In the genomic region with DNA sequence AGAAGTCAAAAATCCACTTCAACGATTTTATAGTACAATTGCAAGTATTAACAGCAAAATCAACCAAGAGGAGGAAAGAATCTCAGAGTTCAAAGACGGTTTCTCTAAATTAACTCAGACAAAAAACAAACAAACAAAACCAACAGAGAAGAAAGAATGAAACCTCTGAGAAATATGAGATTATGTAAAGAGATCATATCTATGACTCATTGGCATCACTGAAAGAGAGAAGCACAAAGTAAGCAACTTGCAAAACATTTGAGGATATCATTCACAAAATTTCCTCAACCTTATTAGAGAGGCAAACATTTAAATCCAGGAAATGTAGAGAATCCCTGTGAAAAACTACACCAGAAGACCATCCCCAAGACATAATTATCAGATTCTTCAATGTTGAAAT, we compare ENCODE assay signal across 21 cellular contexts.
A peak's percentile ranks its signal among the peaks of the same experiment; 100 is the strongest.
DNase-seq lines count a peak whose midpoint lies in the region; ATAC-seq, FAIRE-seq and TF ChIP-seq lines count a peak whose summit lies in the region.
"Had no signal": no experiment of that assay in that cellular context is flagged by ENCODE, and none has a peak within 500 bp of the region (broad histone marks: within the 10 kb centered on the region; RNA-seq: fewer than 3 reads in every experiment).

No MANE protein-coding gene starts in this region.

- DNase-seq in EH (ENCODE audit: low read depth) (peak; percentile 28), MM.1S (no peak), GM12878 (ENCODE audit: low read depth, low spot score) (no peak), ACHN (no peak), body of pancreas (no peak), GM19239 (ENCODE audit: insufficient read length, low spot score) (no peak)
- DNase-seq: activated CD4-positive, alpha-beta T cell treated with anti-CD3 and anti-CD28 coated beads for 4 hours; C1 segment of cervical spinal cord; DMS79; head of caudate nucleus; natural killer cell; NCI-H2081; NCI-H774; Peyer's patch; psoas muscle; stimulated activated naive B cell treated with anti-CD40 and anti-IgM and Interleukin-4, amounts not matched to agents 10 μg/mL and 1 μg/mL and 100 μg/mL, for 72 hours; tibial artery had no signal

- H3K36me3 ChIP-seq in MM.1S (replicated peaks; ENCODE audit: insufficient read depth, low read length) (no peaks in the 10 kb centered on the region), GM12878 (ENCODE audit: control insufficient read depth in 2 of 2, insufficient read depth in 2 of 2, low read length in 1 of 2) (no peaks in the 10 kb centered on the region), body of pancreas (replicated peaks in 1 of 2; ENCODE audit: insufficient read depth in 1 of 2, low read depth in 2 of 2) (no peaks in the 10 kb centered on the region)
- H3K36me3 ChIP-seq: HAP-1, Peyer's patch, tibial artery had no signal

- H3K4me2 ChIP-seq in MM.1S (ENCODE audit: low read depth, low read length) (peak overlapping the region; percentile 21; the same call in 1 of the 2 replicates), GM12878 (ENCODE audit: control insufficient read depth, insufficient read depth) (no peak overlapping the region)

- intact Hi-C loops in GM12878 (cut with micrococcal nuclease; ENCODE audit: unreplicated experiment) (no loop called here), body of pancreas (cut with DNase I) (no loop called here)

- H3K9me3 ChIP-seq in MM.1S (replicated peaks; ENCODE audit: insufficient read depth, low read length) (no peaks in the 10 kb centered on the region), GM12878 (replicated peaks; ENCODE audit: control insufficient read depth, insufficient read depth, low read length) (no peaks in the 10 kb centered on the region), body of pancreas (no peaks in the 10 kb centered on the region)
- H3K9me3 ChIP-seq: HAP-1, Peyer's patch, psoas muscle, tibial artery had no signal

- no peak overlapping the region for H2AFZ ChIP-seq in MM.1S (ENCODE audit: low read length)
- no peak overlapping the region for H2AFZ ChIP-seq in GM12878 (ENCODE audit: control insufficient read depth, low read depth, low read length)

- POLR2A ChIA-PET in GM12878 (lab: Charles Lee): interaction anchor here (0.7 kb wide), 1 partner anchor 91 kb away, joined by 3 read pairs; no protein-coding TSS in a partner anchor

- H4K20me1 ChIP-seq in MM.1S (ENCODE audit: insufficient read depth, low read length) (no peaks in the 10 kb centered on the region), GM12878 (ENCODE audit: control insufficient read depth, insufficient read depth) (no peaks in the 10 kb centered on the region)

- BruUV-seq in GM12878 (replicated peaks; lab: Mats Ljungman, UMichigan): no TSS peak

- H3K27me3 ChIP-seq in MM.1S (replicated peaks; ENCODE audit: insufficient read depth, low read length): no peaks in the 10 kb centered on the region
- H3K27me3 ChIP-seq in GM12878 (replicated peaks in 1 of 2; ENCODE audit: control insufficient read depth in 2 of 2, insufficient read depth in 2 of 2, low read length in 1 of 2): no peaks in the 10 kb centered on the region
- no peaks in the 10 kb centered on the region for H3K27me3 ChIP-seq in body of pancreas
- H3K27me3 ChIP-seq: Peyer's patch, tibial artery had no signal

- no peak for TF ChIP-seq EP300 in GM12878 (IDR thresholded peaks at IDR 0.05; ENCODE audit: borderline replicate concordance in 1 of 2, control insufficient read depth in 1 of 2, low read depth in 2 of 2, low read length in 2 of 2)

- no peak for TF ChIP-seq CTCF in MM.1S (IDR thresholded peaks at IDR 0.05; ENCODE audit: low read length)
- no peak for TF ChIP-seq CTCF in GM12878 (IDR thresholded peaks at IDR 0.05 in 2 of 3, conservative IDR thresholded peaks at IDR 0.05 in 1 of 3; ENCODE audit: control insufficient read depth in 2 of 3, extremely low read depth in 1 of 3, insufficient read depth in 1 of 3, low read depth in 3 of 3, low read length in 3 of 3)
- no peak for TF ChIP-seq CTCF in body of pancreas (IDR thresholded peaks at IDR 0.05)

- no peaks in the 10 kb centered on the region for H3K79me2 ChIP-seq in MM.1S (ENCODE audit: low read length)
- H3K79me2 ChIP-seq in GM12878 (ENCODE audit: control insufficient read depth, insufficient read depth, low read length): no peaks in the 10 kb centered on the region

- no peaks in the 10 kb centered on the region for H3K9me2 ChIP-seq in MM.1S (replicated peaks; ENCODE audit: insufficient read depth, low read length)

- WGBS in GM12878 (ENCODE audit: insufficient coverage, insufficient replicate concordance, low lambda C conversion rate, missing lambda C conversion rate): 0% methylated on average over 2 of the region's 2 CpGs
- 69 to 77% methylated on average over 2 of the region's 2 CpGs for WGBS in body of pancreas, 2 donors

- peaks cover 22% of the 10 kb centered on the region for H3F3A ChIP-seq in MM.1S (ENCODE audit: insufficient read depth, low read length)

- H3K9ac ChIP-seq in MM.1S (ENCODE audit: low read length) (no peak overlapping the region), GM12878 (ENCODE audit: control insufficient read depth, insufficient read depth, low read length) (no peak overlapping the region)

- no peak for TF ChIP-seq POLR2A in GM12878 (IDR thresholded peaks at IDR 0.05; ENCODE audit: low read depth, low read length)
- TF ChIP-seq POLR2A in body of pancreas (IDR thresholded peaks at IDR 0.05): no peak

- no peak for TF ChIP-seq RAD21 in GM12878 (IDR thresholded peaks at IDR 0.05; ENCODE audit: insufficient read depth, low read depth, low read length)

- no peak overlapping the region for H3K4me3 ChIP-seq in MM.1S (ENCODE audit: low read length)
- no peak overlapping the region for H3K4me3 ChIP-seq in GM12878
- H3K4me3 ChIP-seq in body of pancreas: no peak overlapping the region
- H3K4me3 ChIP-seq: coronary artery, HAP-1, Peyer's patch, psoas muscle, tibial artery had no signal

- ATAC-seq in GM12878 (0 out of 3 replicates have a peak, but pooled peaks have one; percentile 3), body of pancreas (no peak), HG03565 (IDR thresholded peaks at IDR 0.05; ENCODE audit: unreplicated experiment) (no peak)
- ATAC-seq: natural killer cell; psoas muscle; stimulated activated naive B cell treated with anti-CD40 and anti-IgM and Interleukin-4, amounts not matched to agents 10 μg/mL and 1 μg/mL and 100 μg/mL, for 72 hours had no signal

- in situ Hi-C loops in GM12878 (cut with MboI): no loop called here
- in situ Hi-C loops in ACHN (cut with HindIII; ENCODE audit: low pct_ligation_motif_present, low pct_unique_long_range_greater_than_20kb, low sequenced_read_pairs): no loop called here

- SMC1A ChIA-PET in GM12878 (lab: Charles Lee; ENCODE audit: uncharacterized antibody, unreplicated experiment): interaction anchor here (1.1 to 2.9 kb wide), 5 partner anchors 9 to 91 kb away, joined by 3 to 14 read pairs (median 4); no protein-coding TSS in a partner anchor

- H3K4me1 ChIP-seq in MM.1S (ENCODE audit: low read length): peaks cover 28% of the 10 kb centered on the region
- no peaks in the 10 kb centered on the region for H3K4me1 ChIP-seq in GM12878 (ENCODE audit: control insufficient read depth, insufficient read depth, low read length)
- peaks cover 7% of the 10 kb centered on the region for H3K4me1 ChIP-seq in body of pancreas
- H3K4me1 ChIP-seq: HAP-1, psoas muscle, tibial artery had no signal

- CTCF ChIA-PET in GM12878 (lab: Yijun Ruan, JAX): interaction anchor here (2.2 kb wide), 1 partner anchor 122 kb away, joined by 6 read pairs; no protein-coding TSS in a partner anchor

- peak overlapping the region; percentile 65; the same call in 1 of the 2 replicates for H3K27ac ChIP-seq in MM.1S (ENCODE audit: low read length)
- H3K27ac ChIP-seq in GM12878 (ENCODE audit: control insufficient read depth, insufficient read depth): no peak overlapping the region
- H3K27ac ChIP-seq in body of pancreas: no peak overlapping the region
- H3K27ac ChIP-seq: coronary artery, psoas muscle, tibial artery had no signal

- FAIRE-seq in GM12878 (lab: Jason Lieb, UNC) (no peak), islet of Langerhans (lab: Jason Lieb, UNC) (peak; percentile 71), GM19239 (lab: Jason Lieb, UNC) (no peak)

- RAD21 ChIA-PET in GM12878 (lab: Charles Lee; ENCODE audit: unreplicated experiment): no interaction called here

TF ChIP-seq in GM12878, 131 proteins besides CTCF, POLR2A, EP300 and RAD21:
- TF ChIP-seq ZSCAN29 (IDR thresholded peaks at IDR 0.05): no peak
- no peak for TF ChIP-seq IRF4 (IDR thresholded peaks at IDR 0.05; ENCODE audit: low read depth, low read length)
- TF ChIP-seq, protein P1, sequence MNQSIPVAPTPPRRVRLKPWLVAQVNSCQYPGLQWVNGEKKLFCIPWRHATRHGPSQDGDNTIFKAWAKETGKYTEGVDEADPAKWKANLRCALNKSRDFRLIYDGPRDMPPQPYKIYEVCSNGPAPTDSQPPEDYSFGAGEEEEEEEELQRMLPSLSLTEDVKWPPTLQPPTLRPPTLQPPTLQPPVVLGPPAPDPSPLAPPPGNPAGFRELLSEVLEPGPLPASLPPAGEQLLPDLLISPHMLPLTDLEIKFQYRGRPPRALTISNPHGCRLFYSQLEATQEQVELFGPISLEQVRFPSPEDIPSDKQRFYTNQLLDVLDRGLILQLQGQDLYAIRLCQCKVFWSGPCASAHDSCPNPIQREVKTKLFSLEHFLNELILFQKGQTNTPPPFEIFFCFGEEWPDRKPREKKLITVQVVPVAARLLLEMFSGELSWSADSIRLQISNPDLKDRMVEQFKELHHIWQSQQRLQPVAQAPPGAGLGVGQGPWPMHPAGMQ (IDR thresholded peaks at IDR 0.05; ENCODE audit: borderline replicate concordance): no peak
- no peak for TF ChIP-seq ASH2L (IDR thresholded peaks at IDR 0.05; ENCODE audit: borderline replicate concordance, low read depth)
